28 cellular contexts compared by ENCODE assay signal in the genomic region with DNA sequence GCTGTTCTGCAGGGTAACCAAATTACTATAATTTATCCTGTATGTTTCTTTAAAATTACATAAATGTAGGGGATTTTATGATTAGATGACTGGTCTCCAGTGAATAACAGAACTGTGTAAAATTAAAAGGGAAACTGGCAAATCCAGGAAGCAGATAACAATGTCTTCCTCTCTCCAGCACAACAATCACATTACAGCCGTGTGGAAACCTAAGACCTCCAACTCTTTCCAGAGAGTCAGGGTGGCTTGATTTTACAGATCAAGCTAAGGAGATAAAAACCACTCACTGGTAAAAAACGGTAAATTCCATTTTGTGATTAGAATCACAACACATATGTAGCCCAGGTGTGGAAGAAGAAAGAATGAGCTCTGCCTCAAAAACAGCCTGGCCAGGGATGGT. TPM values are rescaled to one million over a fixed set of nuclear protein-coding genes. Genes with fewer than 3 reads are reported as not detected.
"Had no signal": no experiment of that assay in that cellular context is flagged by ENCODE, and none has a peak within 500 bp of the region (broad histone marks: within the 10 kb centered on the region; RNA-seq: fewer than 3 reads in every experiment).

No MANE protein-coding gene starts in this region.

- DNase-seq: cortex of kidney; dorsolateral prefrontal cortex; effector CD4-positive, alpha-beta T cell; erythroblast; esophagus squamous epithelium; foreskin melanocyte; hypothalamus; immature natural killer cell; islet precursor cell; kidney glomerular epithelial cell; left colon; left ventricle myocardium superior; lower lobe of right lung; mucosa of descending colon; naive B cell; occipital lobe; posterior cingulate gyrus; psoas muscle; right cardiac atrium; sigmoid colon; stimulated activated CD4-positive, alpha-beta T cell treated with anti-CD3 and anti-CD28 coated beads, Interleukin-4, amount 100 ng/mL, for 4 hours; stimulated activated naive CD8-positive, alpha-beta T cell treated with anti-CD3 and anti-CD28 coated beads, Interleukin-15, Interleukin-2, amounts not matched to agents 100 U/mL and 50 U/mL, for 24 hours; substantia nigra; tibial artery had no signal

- H3K4me3 ChIP-seq: dorsolateral prefrontal cortex, esophagus squamous epithelium, lower lobe of right lung, mucosa of descending colon, ovary, psoas muscle, sigmoid colon, testis, tibial artery had no signal

- H3K36me3 ChIP-seq: esophagus squamous epithelium, lower lobe of right lung, ovary, sigmoid colon, tibial artery had no signal

- H3K4me1 ChIP-seq: esophagus squamous epithelium, lower lobe of right lung, psoas muscle, tibial artery had no signal

- ATAC-seq: left colon; left ventricle myocardium superior; lower lobe of right lung; mucosa of descending colon; natural killer cell treated with Interleukin-12 subunit alpha and Interleukin-12 subunit beta and Interleukin-15 and Interleukin-18, amount 100 ng/mL, for 72 hours; psoas muscle; right cardiac atrium; stimulated activated memory B cell treated with anti-CD40 and anti-IgM and Interleukin-4, amounts not matched to agents 10 μg/mL and 1 μg/mL and 100 μg/mL, for 72 hours; stimulated activated naive CD8-positive, alpha-beta T cell treated with anti-CD3 and anti-CD28 coated beads, Interleukin-15, Interleukin-2, amounts not matched to agents 100 U/mL and 50 U/mL, for 24 hours had no signal

- H3K9me3 ChIP-seq: esophagus squamous epithelium, lower lobe of right lung, mucosa of descending colon, ovary, psoas muscle, sigmoid colon, testis, tibial artery had no signal

- H3K27ac ChIP-seq: dorsolateral prefrontal cortex, esophagus squamous epithelium, lower lobe of right lung, ovary, psoas muscle, sigmoid colon, testis, tibial artery had no signal

- H3K27me3 ChIP-seq: dorsolateral prefrontal cortex, esophagus squamous epithelium, ovary, sigmoid colon, testis, tibial artery had no signal

RNA-seq across cellular contexts. Expression of gene IL17RD, which starts 29.2 kb away (rescaled TPM):
- polyA plus RNA-seq: immature natural killer cell had no signal
